Comparison of ENCODE assay signal across 24 cellular contexts in genomic region chr3:123405021-123405420, GRCh38. TPM values are rescaled to one million over a fixed set of nuclear protein-coding genes. Genes with fewer than 3 reads are reported as not detected.
DNase-seq lines count a peak whose midpoint lies in the region; ATAC-seq and TF ChIP-seq lines count a peak whose summit lies in the region.
"Had no signal": no experiment of that assay in that cellular context is flagged by ENCODE, and none has a peak within 500 bp of the region (broad histone marks: within the 10 kb centered on the region; RNA-seq: fewer than 3 reads in every experiment).

No MANE protein-coding gene starts in this region.

- H3K4me3 Mint-ChIP-seq in nephron (no peak overlapping the region), MCF 10A (ENCODE audit: unreplicated experiment) (no peak overlapping the region)
- H3K4me3 Mint-ChIP-seq: activated CD4-positive, alpha-beta T cell treated with anti-CD3 and anti-CD28 coated beads, Interleukin-2, amount 10 ng/mL, durations not matched to agents 24 days and 14 days; activated naive CD8-positive, alpha-beta T cell treated with anti-CD3 and anti-CD28 coated beads, Interleukin-2, amount 10 ng/mL, durations not matched to agents 7 days and 5 days; activated T-cell treated with anti-CD3 and anti-CD28 coated beads, Interleukin-2, amount 50 U/mL, for 24 hours had no signal

- H3K4me1 Mint-ChIP-seq in nephron (peaks cover 51% of the 10 kb centered on the region), MCF 10A (ENCODE audit: insufficient read depth, unreplicated experiment) (no peaks in the 10 kb centered on the region)
- H3K4me1 Mint-ChIP-seq: activated CD4-positive, alpha-beta T cell treated with anti-CD3 and anti-CD28 coated beads, Interleukin-2, amount 10 ng/mL, durations not matched to agents 24 days and 14 days; activated naive CD8-positive, alpha-beta T cell treated with anti-CD3 and anti-CD28 coated beads, Interleukin-2, amount 10 ng/mL, durations not matched to agents 7 days and 5 days had no signal

- CTCF ChIA-PET in MCF 10A (lab: Yijun Ruan, JAX) = no interaction called here

- H3K27ac Mint-ChIP-seq in nephron = peak overlapping the region in 2 of 3 experiments; percentile 84 to 89
- no peak overlapping the region for H3K27ac Mint-ChIP-seq in MCF 10A (ENCODE audit: low read depth, unreplicated experiment)
- H3K27ac Mint-ChIP-seq: activated CD4-positive, alpha-beta T cell treated with anti-CD3 and anti-CD28 coated beads, Interleukin-2, amount 10 ng/mL, durations not matched to agents 24 days and 14 days; activated naive CD8-positive, alpha-beta T cell treated with anti-CD3 and anti-CD28 coated beads, Interleukin-2, amount 10 ng/mL, durations not matched to agents 7 days and 5 days; activated T-cell treated with anti-CD3 and anti-CD28 coated beads, Interleukin-2, amount 50 U/mL, for 24 hours had no signal

- H3K4me1 ChIP-seq in ascending aorta = peaks cover 11 to 59% of the 10 kb centered on the region in 2 donors
- peaks cover 0 to 24% (median 19%) of the 10 kb centered on the region in 3 donors for H3K4me1 ChIP-seq in esophagus squamous epithelium
- peaks cover 36 to 86% of the 10 kb centered on the region in 2 donors for H3K4me1 ChIP-seq in thoracic aorta (ENCODE audit: control insufficient read depth in 1 of 2, low read depth in 2 of 2)

- H3K36me3 Mint-ChIP-seq in nephron (ENCODE audit: low read depth) = no peaks in the 10 kb centered on the region
- no peaks in the 10 kb centered on the region for H3K36me3 Mint-ChIP-seq in MCF 10A (ENCODE audit: insufficient read depth, unreplicated experiment)
- H3K36me3 Mint-ChIP-seq: activated naive CD8-positive, alpha-beta T cell treated with anti-CD3 and anti-CD28 coated beads, Interleukin-2, amount 10 ng/mL, durations not matched to agents 7 days and 5 days had no signal

- DNase-seq in ascending aorta (ENCODE audit: low spot score in 2 of 2) = no peak
- no peak for DNase-seq in esophagus squamous epithelium (lab: John Stamatoyannopoulos, UW)
- DNase-seq in thoracic aorta (ENCODE audit: low spot score) = no peak
- no peak for DNase-seq in MCF 10A (ENCODE audit: unreplicated experiment)
- DNase-seq in HUDEP-2 (lab: John Stamatoyannopoulos, UW; ENCODE audit: unreplicated experiment in 76 of 76) = no peak
- DNase-seq: activated CD4-positive, alpha-beta T cell treated with anti-CD3 and anti-CD28 coated beads, Interleukin-2, amount 10 ng/mL, durations not matched to agents 24 days and 14 days; activated gamma-delta T cell; activated naive CD8-positive, alpha-beta T cell treated with anti-CD3 and anti-CD28 coated beads, Interleukin-2, amount 10 ng/mL, durations not matched to agents 7 days and 5 days; activated T-cell treated with anti-CD3 and anti-CD28 coated beads, Interleukin-2, amount 50 U/mL, for 24 hours; DMS79 treated with DMSO at 0.1 percent for 48 hours; effector CD8-positive, alpha-beta T cell; NCI-H1436; Peyer's patch; stimulated activated CD4-positive, alpha-beta T cell treated with anti-CD3 and anti-CD28 coated beads, Interleukin-2, amount 100 ng/mL, for 24 hours; SW 1271; T-helper 9 cell; uterus; WERI-Rb-1 had no signal

- H3K9me3 Mint-ChIP-seq in nephron (no peaks in the 10 kb centered on the region), MCF 10A (ENCODE audit: unreplicated experiment) (no peaks in the 10 kb centered on the region)
- H3K9me3 Mint-ChIP-seq: activated CD4-positive, alpha-beta T cell treated with anti-CD3 and anti-CD28 coated beads, Interleukin-2, amount 10 ng/mL, durations not matched to agents 24 days and 14 days; activated naive CD8-positive, alpha-beta T cell treated with anti-CD3 and anti-CD28 coated beads, Interleukin-2, amount 10 ng/mL, durations not matched to agents 7 days and 5 days; activated T-cell treated with anti-CD3 and anti-CD28 coated beads, Interleukin-2, amount 50 U/mL, for 24 hours had no signal

- no peak for ATAC-seq in thoracic aorta (ENCODE audit: insufficient number of reproducible peaks, low FRiP score, low read depth)
- ATAC-seq in GM21723 (IDR thresholded peaks at IDR 0.05; ENCODE audit: unreplicated experiment) = no peak

- H3K36me3 ChIP-seq in ascending aorta (no peaks in the 10 kb centered on the region), esophagus squamous epithelium (no peaks in the 10 kb centered on the region), thoracic aorta (no peaks in the 10 kb centered on the region)
- H3K36me3 ChIP-seq: Peyer's patch, uterus, WERI-Rb-1 had no signal

- no peaks in the 10 kb centered on the region for H3K9me3 ChIP-seq in ascending aorta
- no peaks in the 10 kb centered on the region for H3K9me3 ChIP-seq in esophagus squamous epithelium
- no peaks in the 10 kb centered on the region for H3K9me3 ChIP-seq in thoracic aorta
- H3K9me3 ChIP-seq: Peyer's patch, uterus had no signal

- H3K27me3 ChIP-seq in ascending aorta (no peaks in the 10 kb centered on the region), esophagus squamous epithelium (no peaks in the 10 kb centered on the region), thoracic aorta (replicated peaks; ENCODE audit: insufficient read depth) (no peaks in the 10 kb centered on the region)
- H3K27me3 ChIP-seq: Peyer's patch, uterus had no signal

- TF ChIP-seq CTCF in ascending aorta (IDR thresholded peaks at IDR 0.05) (no peak), esophagus squamous epithelium (IDR thresholded peaks at IDR 0.05) (no peak), nephron (IDR thresholded peaks at IDR 0.05; ENCODE audit: unreplicated experiment in 3 of 3) (no peak), thoracic aorta (IDR thresholded peaks at IDR 0.05) (no peak), MCF 10A (IDR thresholded peaks at IDR 0.05; ENCODE audit: unreplicated experiment) (no peak)

- H3K4me3 ChIP-seq in ascending aorta (peak overlapping the region in 1 of 2 donors; percentile 40), esophagus squamous epithelium (no peak overlapping the region), thoracic aorta (peak overlapping the region; percentile 52)
- H3K4me3 ChIP-seq: Peyer's patch, smooth muscle cell, uterus had no signal

- WGBS in esophagus squamous epithelium, 2 donors = 80 to 82% methylated on average over 1 to 5 of the region's 11 CpGs

- H3K27ac ChIP-seq in ascending aorta (peak overlapping the region; percentile 87 to 93), esophagus squamous epithelium (peak overlapping the region; percentile 65 to 88 (median 80)), thoracic aorta (peak overlapping the region; percentile 92 to 95)
- H3K27ac ChIP-seq: epithelial cell of prostate, KMS-11, WERI-Rb-1 had no signal

- intact Hi-C loops in ascending aorta (cut with DNase I) = loop anchor here (2.0 kb wide), 1 partner anchor 20 kb away; no protein-coding TSS in a partner anchor
- intact Hi-C loops in esophagus squamous epithelium (cut with DNase I) = no loop called here
- intact Hi-C loops in MCF 10A (cut with micrococcal nuclease) = no loop called here

- peaks cover 10% of the 10 kb centered on the region for H3K27me3 Mint-ChIP-seq in nephron (ENCODE audit: low read depth)
- H3K27me3 Mint-ChIP-seq in MCF 10A (ENCODE audit: insufficient read depth, unreplicated experiment) = peaks cover 42% of the 10 kb centered on the region
- H3K27me3 Mint-ChIP-seq: activated CD4-positive, alpha-beta T cell treated with anti-CD3 and anti-CD28 coated beads, Interleukin-2, amount 10 ng/mL, durations not matched to agents 24 days and 14 days had no signal

- POLR2A ChIA-PET in MCF 10A (lab: Yijun Ruan, JAX) = no interaction called here

- no peak for TF ChIP-seq POLR2A in esophagus squamous epithelium (IDR thresholded peaks at IDR 0.05)

- BruUV-seq in MCF 10A (replicated peaks; lab: Mats Ljungman, UMichigan) = no TSS peak

RNA-seq across cellular contexts. Expression of gene ADCY5, which starts 43.9 kb away (rescaled TPM):
- total RNA-seq in ascending aorta = 32.2 TPM
- 10 to 100 TPM in 1 of 4 donors, 1 to 10 TPM in 2, under 1 TPM in 1; 0.72 to 17.4 (median 5.3) TPM for total RNA-seq in esophagus squamous epithelium
- 100 to 1,000 TPM; 104 to 123 TPM for total RNA-seq in thoracic aorta
- not detected in 2 replicates for total RNA-seq in MCF 10A (2022)
- total RNA-seq: activated CD4-positive, alpha-beta T cell treated with anti-CD3 and anti-CD28 coated beads, Interleukin-2, amount 10 ng/mL, durations not matched to agents 24 days and 14 days; activated CD8-positive, alpha-beta memory T cell treated with anti-CD3 and anti-CD28 coated beads for 36 hours; activated naive CD8-positive, alpha-beta T cell treated with anti-CD3 and anti-CD28 coated beads, Interleukin-2, amount 10 ng/mL, durations not matched to agents 7 days and 5 days had no signal
